ENCODE assay signal across 27 cellular contexts in genomic region chr13:87810920-87811344, GRCh38.
DNase-seq lines count a peak whose midpoint lies in the region; FAIRE-seq and TF ChIP-seq lines count a peak whose summit lies in the region.
"Had no signal": no experiment of that assay in that cellular context is flagged by ENCODE, and none has a peak within 500 bp of the region (broad histone marks: within the 10 kb centered on the region; RNA-seq: fewer than 3 reads in every experiment).

No MANE protein-coding gene starts in this region.

- intact Hi-C loops in kidney (cut with DNase I), result no loop called here

- TF ChIP-seq CTCF in C4-2B (conservative IDR thresholded peaks at IDR 0.05), result peak; percentile 24; the same call in 1 of the 2 replicates
- TF ChIP-seq CTCF in LNCaP clone FGC (IDR thresholded peaks at IDR 0.05; ENCODE audit: control insufficient read depth, extremely low read depth, insufficient read depth), result no peak
- TF ChIP-seq CTCF in kidney (IDR thresholded peaks at IDR 0.05; ENCODE audit: borderline replicate concordance, extremely low read depth, insufficient read depth), result no peak

- peak overlapping the region; percentile 9; the same call in 1 of the 2 replicates for H3K4me3 ChIP-seq in LNCaP clone FGC (ENCODE audit: low read depth, low read length)
- no peak overlapping the region for H3K4me3 ChIP-seq in kidney (ENCODE audit: low read length in 2 of 2)
- H3K4me3 ChIP-seq: uterus had no signal

- H3K27ac ChIP-seq in C4-2B, result peak overlapping the region; percentile 17; the same call in 1 of the 2 replicates
- no peak overlapping the region for H3K27ac ChIP-seq in kidney (ENCODE audit: low read depth in 2 of 2, low read length in 2 of 2)
- H3K27ac ChIP-seq: uterus had no signal

- FAIRE-seq in kidney (lab: Jason Lieb, UNC), result no peak

- no peaks in the 10 kb centered on the region for H3K4me1 ChIP-seq in kidney (ENCODE audit: control insufficient read depth in 1 of 2, insufficient read depth in 1 of 2, low read depth in 1 of 2, low read length in 2 of 2)
- H3K4me1 ChIP-seq: BE2C, uterus had no signal

- no peaks in the 10 kb centered on the region for H3K36me3 ChIP-seq in kidney (ENCODE audit: control insufficient read depth in 1 of 2, insufficient read depth in 2 of 2, low read length in 2 of 2)
- H3K36me3 ChIP-seq: BE2C, uterus had no signal

- TF ChIP-seq POLR2A in erythroblast (IDR thresholded peaks at IDR 0.05; ENCODE audit: low read length), result no peak

- no peaks in the 10 kb centered on the region for H3K9me3 ChIP-seq in kidney (ENCODE audit: control insufficient read depth in 1 of 2, low read length in 2 of 2)
- H3K9me3 ChIP-seq: BE2C, uterus had no signal

- in situ Hi-C loops in SK-MEL-5 (cut with HindIII; ENCODE audit: low pct_unique_long_range_greater_than_20kb, low sequenced_read_pairs), result no loop called here

- no peak overlapping the region for H3K9ac ChIP-seq in kidney (ENCODE audit: low read length in 2 of 2)

- no peak for DNase-seq in LNCaP clone FGC (ENCODE audit: low read depth)
- peak; percentile 39 for DNase-seq in SK-MEL-5 (ENCODE audit: low read depth, low spot score)
- DNase-seq in kidney, result peak; percentile 58
- no peak for DNase-seq in erythroblast (lab: John Stamatoyannopoulos, UW)
- DNase-seq in stimulated activated naive CD4-positive, alpha-beta T cell (lab: John Stamatoyannopoulos, UW), result no peak
- no peak for DNase-seq in medulla oblongata (ENCODE audit: extremely low spot score)
- no peak for DNase-seq in NCI-H345 (lab: John Stamatoyannopoulos, UW)
- DNase-seq: activated CD4-positive, CD25-positive, alpha-beta regulatory T cell treated with anti-CD3 and anti-CD28 coated beads, Interleukin-2, amount 50 U/mL, for 72 hours; activated CD8-positive, alpha-beta memory T cell treated with anti-CD3 and anti-CD28 coated beads for 24 hours; activated gamma-delta T cell treated with Interleukin-2 at 50 U/mL for 16 hours; activated naive CD8-positive, alpha-beta T cell treated with anti-CD3 and anti-CD28 coated beads, Interleukin-2, amount 50 U/mL, for 24 hours; activated T-cell treated with anti-CD3 and anti-CD28 coated beads, Interleukin-2, amount 50 U/mL, for 1 hour; BE2C; cerebellar nuclear complex; effector CD4-positive, alpha-beta T cell; foreskin fibroblast; IMR-90; naive thymus-derived CD4-positive, alpha-beta T cell; NCI-H2107; NCI-H446 treated with DMSO at 0.1 percent for 48 hours; NK-92 treated with Interleukin-12 subunit alpha and Interleukin-12 subunit beta, amount 100 ng/mL, for 24 hours; retina; stimulated activated CD4-positive, alpha-beta T cell treated with anti-CD3 and anti-CD28 coated beads, Interleukin-4, amount 100 ng/mL, for 24 hours; stimulated activated naive B cell treated with anti-CD40 and anti-IgM and Interleukin-4, amounts not matched to agents 10 μg/mL and 1 μg/mL and 100 μg/mL, for 72 hours; T-helper 9 cell; uterus had no signal

Comparison
In these comparisons a context has a peak if more than half of its experiments do, and no peak if none do; other contexts are left out.
1. DNase-seq: peak in SK-MEL-5 (single experiment) and kidney (single experiment); none in LNCaP clone FGC (single experiment), erythroblast (0 of 2), stimulated activated naive CD4-positive, alpha-beta T cell (0 of 6), medulla oblongata (single experiment) and NCI-H345 (single experiment).